Comparison of ENCODE assay signal across 8 cellular contexts in the genomic region with DNA sequence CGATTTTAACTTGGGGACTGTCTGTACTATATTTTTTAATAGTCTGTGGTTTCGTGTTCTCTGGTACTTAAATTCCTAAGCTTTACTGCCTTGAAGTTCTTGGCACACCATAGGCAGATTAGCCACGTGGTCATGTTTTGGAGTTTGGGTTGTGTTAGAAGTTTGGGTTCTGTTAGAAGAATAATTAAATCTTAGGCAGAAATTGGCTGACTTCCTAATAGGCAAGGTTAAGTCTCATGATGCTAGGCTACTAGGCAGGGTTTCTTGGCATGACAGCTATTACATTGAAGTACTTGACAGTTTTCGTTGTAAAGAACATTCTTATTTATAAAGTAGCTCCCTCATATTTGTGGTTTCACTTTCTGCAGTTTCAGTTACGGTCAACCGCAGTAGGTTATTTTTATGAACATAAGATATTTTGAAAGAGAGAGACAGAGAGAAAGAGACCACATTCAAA. TPM values are rescaled to one million over a fixed set of nuclear protein-coding genes. Genes with fewer than 3 reads are reported as not detected.
DNase-seq lines count a peak whose midpoint lies in the region; ATAC-seq, FAIRE-seq and TF ChIP-seq lines count a peak whose summit lies in the region.

No MANE protein-coding gene starts in this region.

- CTCF ChIA-PET in A673 (lab: Charles Lee), result no interaction called here

- TF ChIP-seq CTCF in A673 (conservative IDR thresholded peaks at IDR 0.05; ENCODE audit: low read depth, low read length), result no peak

- H3K27ac ChIP-seq in A673 (ENCODE audit: low read depth, low read length, poor library complexity, severe bottlenecking), result no peak overlapping the region
- H3K27ac ChIP-seq in small intestine (ENCODE audit: low read depth in 1 of 2, low read length in 1 of 2), result peak overlapping the region; percentile 12 to 20

- DNase-seq in A673 (ENCODE audit: low spot score) (peak; percentile 18), RCC 7860 (ENCODE audit: low spot score) (no peak), erythroblast (lab: John Stamatoyannopoulos, UW) (peak; percentile 1 to 8), small intestine (peak; percentile 45), H54 (ENCODE audit: insufficient read length, low spot score) (no peak), frontal cortex (ENCODE audit: low spot score in 2 of 2) (no peak)

- H3K4me1 ChIP-seq in A673 (ENCODE audit: insufficient read depth, low read length, poor library complexity, severe bottlenecking), result peaks cover 11% of the 10 kb centered on the region
- peaks cover 3 to 6% of the 10 kb centered on the region in 2 donors for H3K4me1 ChIP-seq in small intestine (ENCODE audit: control insufficient read depth in 2 of 2, insufficient read depth in 1 of 2, low read depth in 1 of 2, low read length in 1 of 2)

- no peak for TF ChIP-seq POLR2A in erythroblast (IDR thresholded peaks at IDR 0.05; ENCODE audit: low read length)
- TF ChIP-seq POLR2A in H54 (IDR thresholded peaks at IDR 0.05; ENCODE audit: low read depth, low read length), result no peak

- intact Hi-C loops in A673 (cut with micrococcal nuclease; ENCODE audit: unreplicated experiment), result no loop called here

- ATAC-seq in GM18861 (IDR thresholded peaks at IDR 0.05; ENCODE audit: unreplicated experiment) (peak; percentile 84), HG03045 (IDR thresholded peaks at IDR 0.05; ENCODE audit: unreplicated experiment) (peak; percentile 77)

- H3K9me3 ChIP-seq in A673 (ENCODE audit: low read depth, low read length, poor library complexity, severe bottlenecking) (no peaks in the 10 kb centered on the region), small intestine (ENCODE audit: control insufficient read depth, low read depth) (no peaks in the 10 kb centered on the region)

- H3K27me3 ChIP-seq in A673 (replicated peaks; ENCODE audit: insufficient read depth, low read depth, low read length, poor library complexity) (no peaks in the 10 kb centered on the region), small intestine (ENCODE audit: control insufficient read depth in 2 of 2, insufficient read depth in 2 of 2, low read length in 2 of 2) (peaks cover 0 to 2% of the 10 kb centered on the region in 2 donors)

- POLR2A ChIA-PET in A673 (lab: Charles Lee; ENCODE audit: low non-redundant PET), result no interaction called here

- FAIRE-seq in RCC 7860 (lab: Jason Lieb, UNC), result peak; percentile 82
- no peak for FAIRE-seq in small intestine (lab: Jason Lieb, UNC)
- FAIRE-seq in H54 (lab: Jason Lieb, UNC), result no peak
- no peak for FAIRE-seq in frontal cortex (lab: Jason Lieb, UNC)

- H3K4me3 ChIP-seq in A673 (ENCODE audit: low read depth, low read length, poor library complexity, severe bottlenecking) (no peak overlapping the region), small intestine (ENCODE audit: low read depth in 1 of 2, low read length in 2 of 2) (no peak overlapping the region)

- H3K36me3 ChIP-seq in A673 (ENCODE audit: insufficient read depth, low read length, poor library complexity, severe bottlenecking), result no peaks in the 10 kb centered on the region
- H3K36me3 ChIP-seq in small intestine (ENCODE audit: control insufficient read depth in 2 of 2, insufficient read depth in 2 of 2, low read length in 2 of 2), result no peaks in the 10 kb centered on the region

- WGBS in small intestine, 3 donors, result 33 to 43% (median 39%) methylated on average over 6 of the region's 6 CpGs

- BruUV-seq in A673 (replicated peaks; lab: Mats Ljungman, UMichigan), result no TSS peak

RNA-seq across cellular contexts. Expression of gene MMP7, which starts 30.0 kb away (rescaled TPM):
- total RNA-seq in A673 (2021) (0.34 TPM in 1 of 2 replicates, not detected in the other), frontal cortex (not detected)
- polyA plus RNA-seq in small intestine, result under 1 TPM in 1 of 3 donors, not detected in 2; 0.36 TPM

Comparison
In these comparisons a context has a peak if more than half of its experiments do, and no peak if none do; other contexts are left out.
1. DNase-seq: peak in A673 (single experiment), erythroblast (2 of 2) and small intestine (single experiment); none in RCC 7860 (single experiment), H54 (single experiment) and frontal cortex (0 of 2).